14 cellular contexts compared by ENCODE assay signal in genomic region chr5:159410480-159410879, GRCh38.
"Had no signal": no experiment of that assay in that cellular context is flagged by ENCODE, and none has a peak within 500 bp of the region (broad histone marks: within the 10 kb centered on the region; RNA-seq: fewer than 3 reads in every experiment).

No MANE protein-coding gene starts in this region.

- H3K9ac ChIP-seq: neural progenitor cell had no signal

- H3K4me3 Mint-ChIP-seq: activated CD4-positive, alpha-beta memory T cell treated with anti-CD3 and anti-CD28 coated beads for 36 hours; activated T-cell treated with anti-CD3 and anti-CD28 coated beads, Interleukin-2, amount 50 U/mL, for 4 hours; endodermal cell; mesothelial cell of epicardium; neural progenitor cell had no signal

- H3K27me3 ChIP-seq: cardiac muscle cell, neural progenitor cell, sigmoid colon had no signal

- H3K27ac Mint-ChIP-seq: endodermal cell, mesothelial cell of epicardium, neural progenitor cell had no signal

- H3K9me3 ChIP-seq: heart right ventricle, sigmoid colon had no signal

- DNase-seq: activated effector memory CD4-positive, alpha-beta T cell treated with anti-CD3 and anti-CD28 coated beads, Interleukin-2, amount 50 U/mL, for 16 hours; activated T-cell treated with anti-CD3 and anti-CD28 coated beads, Interleukin-2, amount 50 U/mL, for 4 hours; dorsolateral prefrontal cortex; endodermal cell; heart right ventricle; left colon; sigmoid colon had no signal

- H2AFZ ChIP-seq: neural progenitor cell had no signal

- H3K4me3 ChIP-seq: cardiac muscle cell, dorsolateral prefrontal cortex, heart right ventricle, lung, neural progenitor cell, sigmoid colon had no signal

- H3K36me3 ChIP-seq: cardiac muscle cell, heart right ventricle, neural progenitor cell, sigmoid colon had no signal

- H3K36me3 Mint-ChIP-seq: activated CD4-positive, alpha-beta memory T cell treated with anti-CD3 and anti-CD28 coated beads for 36 hours; mesothelial cell of epicardium; neural progenitor cell had no signal

- H3K4me2 ChIP-seq: neural progenitor cell had no signal

- ATAC-seq: heart right ventricle, left colon had no signal

- H3K4me1 ChIP-seq: sigmoid colon had no signal

- FAIRE-seq: frontal cortex, urothelium cell line had no signal

- H3K9me3 Mint-ChIP-seq: activated CD4-positive, alpha-beta memory T cell treated with anti-CD3 and anti-CD28 coated beads for 36 hours; activated T-cell treated with anti-CD3 and anti-CD28 coated beads, Interleukin-2, amount 50 U/mL, for 4 hours; endodermal cell; mesothelial cell of epicardium; neural progenitor cell had no signal

- H3K27ac ChIP-seq: cardiac muscle cell, dorsolateral prefrontal cortex, heart right ventricle, neural progenitor cell, sigmoid colon had no signal
